21 cellular contexts compared by ENCODE assay signal in genomic region chr11:64089915-64090810, GRCh38. TPM values are rescaled to one million over a fixed set of nuclear protein-coding genes. Genes with fewer than 3 reads are reported as not detected.
DNase-seq lines count a peak whose midpoint lies in the region; ATAC-seq and TF ChIP-seq lines count a peak whose summit lies in the region.
"Had no signal": no experiment of that assay in that cellular context is flagged by ENCODE, and none has a peak within 500 bp of the region (broad histone marks: within the 10 kb centered on the region; RNA-seq: fewer than 3 reads in every experiment).

No MANE protein-coding gene starts in this region.

- H3K4me2 ChIP-seq in DND-41 (ENCODE audit: insufficient read depth, low read length) = no peak overlapping the region
- peak overlapping the region; percentile 38 for H3K4me2 ChIP-seq in neural progenitor cell
- H3K4me2 ChIP-seq: KMS-11 had no signal

- DNase-seq in DND-41 = peak; percentile 88
- peak; percentile 94 for DNase-seq in NB4 (ENCODE audit: low read depth)
- DNase-seq in neural progenitor cell (ENCODE audit: low spot score) = no peak
- no peak for DNase-seq in stomach
- no peak for DNase-seq in GOT3 (lab: John Stamatoyannopoulos, UW)
- DNase-seq: activated CD4-positive, CD25-positive, alpha-beta regulatory T cell; activated CD8-positive, alpha-beta memory T cell treated with anti-CD3 and anti-CD28 coated beads for 24 hours; adrenal gland; hippocampal formation; kidney glomerular epithelial cell; occipital lobe; right lobe of liver; stimulated activated CD4-positive, alpha-beta T cell treated with anti-CD3 and anti-CD28 coated beads, Interleukin-1b, Interleukin-23, amount 100 ng/mL, for 48 hours had no signal

- H3K27me3 ChIP-seq in DND-41 (ENCODE audit: insufficient read depth, low read length, poor library complexity) (no peaks in the 10 kb centered on the region), neural progenitor cell (no peaks in the 10 kb centered on the region), stomach (no peaks in the 10 kb centered on the region)
- H3K27me3 ChIP-seq: adrenal gland, right lobe of liver had no signal

- peaks cover 30% of the 10 kb centered on the region for H3F3A ChIP-seq in neural progenitor cell (ENCODE audit: low read depth)

- H3K4me3 ChIP-seq in DND-41 (ENCODE audit: low read depth in 1 of 2, low read length in 2 of 2) = no peak overlapping the region
- no peak overlapping the region for H3K4me3 ChIP-seq in NB4 (ENCODE audit: low read depth, low read length)
- H3K4me3 ChIP-seq in neural progenitor cell = no peak overlapping the region
- no peak overlapping the region for H3K4me3 ChIP-seq in stomach
- H3K4me3 ChIP-seq: adrenal gland, GM12878, right lobe of liver had no signal

- no peak for TF ChIP-seq CTCF in DND-41 (IDR thresholded peaks at IDR 0.05; ENCODE audit: borderline replicate concordance, extremely low read depth, low read length, poor library complexity, severe bottlenecking)
- TF ChIP-seq CTCF in NB4 (IDR thresholded peaks at IDR 0.05; ENCODE audit: low read depth, low read length) = no peak
- TF ChIP-seq CTCF in neural progenitor cell (IDR thresholded peaks at IDR 0.05) = no peak
- TF ChIP-seq CTCF in stomach (IDR thresholded peaks at IDR 0.05) = no peak

- ATAC-seq in DND-41 (ENCODE audit: insufficient read depth, low read depth) (peak; percentile 73), HG02571 (IDR thresholded peaks at IDR 0.05; ENCODE audit: unreplicated experiment) (no peak), HG03571 (IDR thresholded peaks at IDR 0.05; ENCODE audit: unreplicated experiment) (no peak)
- ATAC-seq: GM12878 had no signal

- H4K20me1 ChIP-seq in DND-41 (ENCODE audit: insufficient read depth, low read length) (peaks cover 17% of the 10 kb centered on the region), neural progenitor cell (ENCODE audit: low read depth) (peaks cover 34% of the 10 kb centered on the region)

- H3K4me1 ChIP-seq in DND-41 (ENCODE audit: insufficient read depth, low read length) = peaks cover 34% of the 10 kb centered on the region
- peaks cover 58% of the 10 kb centered on the region for H3K4me1 ChIP-seq in neural progenitor cell
- H3K4me1 ChIP-seq in stomach = peaks cover 5 to 67% (median 37%) of the 10 kb centered on the region in 4 donors

- H3K79me2 ChIP-seq in DND-41 (ENCODE audit: insufficient read depth, low read length) (no peaks in the 10 kb centered on the region), neural progenitor cell (ENCODE audit: low read depth) (no peaks in the 10 kb centered on the region)

- intact Hi-C loops in stomach (cut with DNase I; ENCODE audit: low total_unique reads) = no loop called here

- peak overlapping the region; percentile 50 for H3K27ac Mint-ChIP-seq in neural progenitor cell
- H3K27ac Mint-ChIP-seq: activated T-helper 1 cell treated with anti-CD3 and anti-CD28 coated beads, Interleukin-12 subunit alpha, Interleukin-12 subunit beta, Interleukin-2, Interleukin-4 antibody, amounts not matched to agents 30 ng/mL and 10 ng/mL and 1 ng/mL, durations not matched to agents 14 hours and 24 hours and 36 hours had no signal

- no peaks in the 10 kb centered on the region for H3K36me3 Mint-ChIP-seq in neural progenitor cell

- H3K36me3 ChIP-seq in DND-41 (ENCODE audit: insufficient read depth, low read length) (no peaks in the 10 kb centered on the region), neural progenitor cell (no peaks in the 10 kb centered on the region), stomach (no peaks in the 10 kb centered on the region)
- H3K36me3 ChIP-seq: adrenal gland, right lobe of liver had no signal

- peak overlapping the region; percentile 76 for H3K27ac ChIP-seq in DND-41 (ENCODE audit: low read length)
- peak overlapping the region; percentile 10 for H3K27ac ChIP-seq in angular gyrus (ENCODE audit: low read depth, low read length)
- no peak overlapping the region for H3K27ac ChIP-seq in neural progenitor cell
- H3K27ac ChIP-seq in stomach = no peak overlapping the region
- H3K27ac ChIP-seq: KMS-11, right lobe of liver had no signal

- H3K27me3 Mint-ChIP-seq in neural progenitor cell (ENCODE audit: insufficient read depth, low read depth) = peaks cover 24% of the 10 kb centered on the region

- TF ChIP-seq POLR2A in NB4 (IDR thresholded peaks at IDR 0.05; ENCODE audit: extremely low read depth, insufficient read length) = no peak
- TF ChIP-seq POLR2A in stomach (IDR thresholded peaks at IDR 0.05) = no peak

- no peak for TF ChIP-seq EP300 in stomach (IDR thresholded peaks at IDR 0.05)

- H2AFZ ChIP-seq in DND-41 (ENCODE audit: low read depth, low read length) (no peak overlapping the region), neural progenitor cell (replicated peaks) (no peak overlapping the region)

- H3K4me3 Mint-ChIP-seq in neural progenitor cell = no peak overlapping the region
- H3K4me3 Mint-ChIP-seq: activated T-helper 1 cell treated with anti-CD3 and anti-CD28 coated beads, Interleukin-12 subunit alpha, Interleukin-12 subunit beta, Interleukin-2, Interleukin-4 antibody, amounts not matched to agents 30 ng/mL and 10 ng/mL and 1 ng/mL, durations not matched to agents 14 hours and 24 hours and 36 hours had no signal

- no peaks in the 10 kb centered on the region for H3K9me3 Mint-ChIP-seq in neural progenitor cell
- H3K9me3 Mint-ChIP-seq: activated T-helper 1 cell treated with anti-CD3 and anti-CD28 coated beads, Interleukin-12 subunit alpha, Interleukin-12 subunit beta, Interleukin-2, Interleukin-4 antibody, amounts not matched to agents 30 ng/mL and 10 ng/mL and 1 ng/mL, durations not matched to agents 14 hours and 24 hours and 36 hours had no signal

- peaks cover 73% of the 10 kb centered on the region for H3K4me1 Mint-ChIP-seq in neural progenitor cell

- WGBS in stomach, 5 donors = 78 to 89% (median 84%) methylated on average over 21 to 28 of the region's 28 CpGs

- peak overlapping the region; percentile 36; the same call in 1 of the 2 replicates for H3K9ac ChIP-seq in DND-41 (ENCODE audit: low read depth, low read length)
- H3K9ac ChIP-seq in neural progenitor cell = no peak overlapping the region
- H3K9ac ChIP-seq: KMS-11 had no signal

- H3K9me3 ChIP-seq in DND-41 (ENCODE audit: insufficient read depth, low read length, severe bottlenecking) (no peaks in the 10 kb centered on the region), neural progenitor cell (ENCODE audit: low read depth) (no peaks in the 10 kb centered on the region), stomach (no peaks in the 10 kb centered on the region)
- H3K9me3 ChIP-seq: adrenal gland, right lobe of liver had no signal

RNA-seq across cellular contexts. Expression of gene FLRT1, which starts 54.4 kb away (rescaled TPM):
- total RNA-seq in neural progenitor cell (ENCODE audit: low replicate concordance) (0.11 and 0.12 TPM in 2 replicates), stomach (1 to 10 TPM in 1 of 5 donors, under 1 TPM in 1, not detected in 3; 0.73 to 1.3 TPM)
- polyA plus RNA-seq in stomach = under 1 TPM in 2 of 3 donors, not detected in 1; 0.12 to 0.28 TPM
- total RNA-seq: activated T-helper 1 cell treated with anti-CD3 and anti-CD28 coated beads, Interleukin-12 subunit alpha, Interleukin-12 subunit beta, Interleukin-2, Interleukin-4 antibody, amounts not matched to agents 30 ng/mL and 10 ng/mL and 1 ng/mL, durations not matched to agents 14 hours and 24 hours and 36 hours; GM12878; mononuclear cell; T-helper 1 cell treated with Interleukin-12 subunit alpha and Interleukin-12 subunit beta and Interleukin-4 antibody, amounts not matched to agents 30 ng/mL and 1 ng/mL, for 36 hours had no signal

Comparison
In these comparisons a context has a peak if more than half of its experiments do, and no peak if none do; other contexts are left out.
1. DNase-seq: peak in DND-41 (single experiment) and NB4 (single experiment); none in neural progenitor cell (single experiment), stomach (single experiment) and GOT3 (single experiment).
2. H3K27ac ChIP-seq: peak in DND-41 (single experiment) and angular gyrus (single experiment); none in neural progenitor cell (single experiment) and stomach (0 of 5).